8 cellular contexts compared by ENCODE assay signal in genomic region chr9:6715153-6715754, GRCh38. TPM values are rescaled to one million over a fixed set of nuclear protein-coding genes. Genes with fewer than 3 reads are reported as not detected.
A peak's percentile ranks its signal among the peaks of the same experiment; 100 is the strongest.
DNase-seq lines count a peak whose midpoint lies in the region; ATAC-seq and TF ChIP-seq lines count a peak whose summit lies in the region.
"Not testable (repeated sequence)": the region's sequence is repeated elsewhere in the genome, so short reads cannot be mapped to it uniquely, and the experiment has no call there.

No MANE protein-coding gene starts in this region.

- intact Hi-C loops in PC-9 (cut with micrococcal nuclease; ENCODE audit: unreplicated experiment); colonic mucosa (cut with DNase I); stomach (cut with DNase I; ENCODE audit: low total_unique reads): not testable (repeated sequence)

- not testable (repeated sequence) for TF ChIP-seq POLR2A in stomach (IDR thresholded peaks at IDR 0.05)

- not testable (repeated sequence) for TF ChIP-seq CTCF in PC-9 (conservative IDR thresholded peaks at IDR 0.05); colonic mucosa (IDR thresholded peaks at IDR 0.05); stomach (IDR thresholded peaks at IDR 0.05)

- H3K27ac Mint-ChIP-seq in activated T-cell treated with anti-CD3 and anti-CD28 coated beads, Interleukin-2, amount 50 U/mL, for 24 hours = not testable (repeated sequence)
- H3K27ac Mint-ChIP-seq in naive B cell = peak overlapping the region in 5 of 6 donors; percentile 70 to 95 (median 91)

- H3K9ac ChIP-seq in BLaER1 = not testable (repeated sequence)
- H3K9ac ChIP-seq in colonic mucosa (ENCODE audit: low read depth in 2 of 2, low read length in 2 of 2) = peak overlapping the region in 1 of 2 donors; percentile 75

- not testable (repeated sequence) for H3K36me3 ChIP-seq in BLaER1; H7 (replicated peaks; ENCODE audit: control insufficient read depth, insufficient read depth, low read length); PC-9 (ENCODE audit: low read depth); colonic mucosa; stomach

- ATAC-seq in naive B cell (ENCODE audit: low read depth in 2 of 2) = not testable (repeated sequence)

- not testable (repeated sequence) for H3F3A ChIP-seq in PC-9 (ENCODE audit: insufficient read depth, low read depth)

- not testable (repeated sequence) for H4K20me1 ChIP-seq in BLaER1; PC-9 (ENCODE audit: insufficient read depth)

- WGBS in stomach, 5 donors = 64 to 76% (median 66%) methylated on average over 28 of the region's 28 CpGs

- peak overlapping the region; percentile 80 for H3K4me3 Mint-ChIP-seq in activated T-cell treated with anti-CD3 and anti-CD28 coated beads, Interleukin-2, amount 50 U/mL, for 24 hours
- H3K4me3 Mint-ChIP-seq in naive B cell = peak overlapping the region; percentile 81 to 94 (median 90)

- not testable (repeated sequence) for DNase-seq in H7; PC-9; activated T-cell treated with anti-CD3 and anti-CD28 coated beads, Interleukin-2, amount 50 U/mL, for 24 hours; naive B cell
- DNase-seq in colonic mucosa (peak; percentile 26), stomach (peak; percentile 31)

- not testable (repeated sequence) for H3K27ac ChIP-seq in BLaER1
- H3K27ac ChIP-seq in PC-9 = peak overlapping the region; percentile 71
- peak overlapping the region; percentile 86 for H3K27ac ChIP-seq in colonic mucosa
- H3K27ac ChIP-seq in stomach = peak overlapping the region; percentile 78 to 87 (median 86)

- peak overlapping the region; percentile 64 for H3K4me3 ChIP-seq in BLaER1
- peak overlapping the region; percentile 54 for H3K4me3 ChIP-seq in H7 (ENCODE audit: insufficient read depth, low read depth, low read length)
- peak overlapping the region; percentile 87 for H3K4me3 ChIP-seq in PC-9
- peak overlapping the region; percentile 47 for H3K4me3 ChIP-seq in colonic mucosa
- peak overlapping the region; percentile 8 for H3K4me3 ChIP-seq in iPS-11a (ENCODE audit: low read depth, low read length)
- peak overlapping the region; percentile 43 to 56 (median 50) for H3K4me3 ChIP-seq in stomach

- H3K4me2 ChIP-seq in BLaER1 (peak overlapping the region; percentile 73), PC-9 (peak overlapping the region; percentile 80)

- not testable (repeated sequence) for H3K9me3 Mint-ChIP-seq in activated T-cell treated with anti-CD3 and anti-CD28 coated beads, Interleukin-2, amount 50 U/mL, for 24 hours; naive B cell

- H2AFZ ChIP-seq in PC-9 = peak overlapping the region; percentile 91

- CTCF ChIA-PET in PC-9 (lab: Charles Lee) = interaction anchor here (0.6 to 0.7 kb wide), 2 partner anchors 8 to 24 kb away, joined by 5 to 6 read pairs; no protein-coding TSS in a partner anchor

- BruUV-seq in PC-9 (replicated peaks; lab: Mats Ljungman, UMichigan) = not testable (repeated sequence)

- H3K27me3 Mint-ChIP-seq in activated T-cell treated with anti-CD3 and anti-CD28 coated beads, Interleukin-2, amount 50 U/mL, for 24 hours; naive B cell: not testable (repeated sequence)

- TF ChIP-seq EP300 in stomach (IDR thresholded peaks at IDR 0.05) = not testable (repeated sequence)

- H3K79me2 ChIP-seq in PC-9 (ENCODE audit: low read depth) = not testable (repeated sequence)

- peaks cover 10% of the 10 kb centered on the region for H3K4me1 Mint-ChIP-seq in activated T-cell treated with anti-CD3 and anti-CD28 coated beads, Interleukin-2, amount 50 U/mL, for 24 hours (ENCODE audit: low read depth)
- H3K4me1 Mint-ChIP-seq in naive B cell = peaks cover 15 to 34% (median 19%) of the 10 kb centered on the region in 3 donors

- not testable (repeated sequence) for H3K9me2 ChIP-seq in PC-9 (ENCODE audit: insufficient read depth)

- H3K36me3 Mint-ChIP-seq in activated T-cell treated with anti-CD3 and anti-CD28 coated beads, Interleukin-2, amount 50 U/mL, for 24 hours (ENCODE audit: low read depth); naive B cell: not testable (repeated sequence)

- H3K9me3 ChIP-seq in BLaER1 = peaks cover 13% of the 10 kb centered on the region; the same call in 1 of the 2 replicates
- H3K9me3 ChIP-seq in PC-9 (ENCODE audit: insufficient read depth, low read depth); colonic mucosa; stomach: not testable (repeated sequence)

- not testable (repeated sequence) for H3K27me3 ChIP-seq in BLaER1; H7 (ENCODE audit: control insufficient read depth, insufficient read depth, low read length); PC-9 (ENCODE audit: insufficient read depth, low read depth); colonic mucosa; stomach

- POLR2A ChIA-PET in PC-9 (lab: Charles Lee; ENCODE audit: unreplicated experiment) = interaction anchor here (0.6 kb wide), 3 partner anchors 10 to 1132 kb away, joined by 3 to 4 read pairs (median 4); no protein-coding TSS in a partner anchor

- peaks cover 18% of the 10 kb centered on the region; the same call in 1 of the 2 replicates for H3K4me1 ChIP-seq in BLaER1
- H3K4me1 ChIP-seq in PC-9 (replicated peaks; ENCODE audit: insufficient read depth); colonic mucosa: not testable (repeated sequence)
- H3K4me1 ChIP-seq in stomach = peaks cover 0 to 17% (median 13%) of the 10 kb centered on the region in 4 donors

RNA-seq across cellular contexts. Expression of gene KDM4C, which starts 42.5 kb away (rescaled TPM):
- 20.9 and 29.0 TPM in 2 replicates for total RNA-seq in H7 (2014; rRNA removed; shearing (Covaris generic))
- 11.6 and 12.9 TPM in 2 replicates for total RNA-seq in PC-9 (2021)
- 10 to 100 TPM; 37.3 to 42.0 TPM for total RNA-seq in colonic mucosa
- polyA plus RNA-seq in naive B cell (ENCODE audit: low read depth in 6 of 6) = 10 to 100 TPM; 54.5 to 83.5 (median 68.2) TPM
- 100 to 1,000 TPM in 2 of 5 donors, 10 to 100 TPM in 3; 77.6 to 129 (median 85.2) TPM for total RNA-seq in stomach
- 10 to 100 TPM in 1 of 3 donors, 1 to 10 TPM in 2; 6.7 to 13.0 (median 7.6) TPM for polyA plus RNA-seq in stomach

Comparison
In these comparisons a context has a peak if more than half of its experiments do, and no peak if none do; other contexts are left out.
1. H3K4me3 ChIP-seq: peak in every context shown above with its lines; median percentile 87 in PC-9; 64 in BLaER1; 54 in H7; 50 in stomach; 47 in colonic mucosa; 8 in iPS-11a.